In the genomic region with DNA sequence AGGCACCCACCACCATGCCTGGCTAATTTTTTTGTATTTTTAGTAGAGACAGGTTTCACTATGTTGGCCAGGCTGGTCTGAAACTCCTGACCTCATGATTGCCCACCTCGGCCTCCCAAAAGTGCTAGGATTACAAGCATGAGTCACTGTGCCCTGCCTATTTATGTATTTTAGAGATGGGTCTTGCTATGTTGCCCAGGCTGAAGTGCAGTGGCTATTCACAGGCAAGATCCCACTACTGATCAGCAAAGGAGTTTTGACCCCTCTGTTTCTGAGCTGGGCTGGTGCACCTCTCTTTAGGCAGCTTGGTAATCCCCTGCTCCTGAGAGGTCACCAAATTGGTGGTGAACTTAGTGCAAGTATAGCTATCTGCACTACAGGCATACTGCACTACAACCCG, we compare ENCODE assay signal across 26 cellular contexts. TPM values are rescaled to one million over a fixed set of nuclear protein-coding genes. Genes with fewer than 3 reads are reported as not detected.
"Had no signal": no experiment of that assay in that cellular context is flagged by ENCODE, and none has a peak within 500 bp of the region (broad histone marks: within the 10 kb centered on the region; RNA-seq: fewer than 3 reads in every experiment).

No MANE protein-coding gene starts in this region.

- ATAC-seq: Panc1, PC-3, T-cell had no signal

- H3K4me3 ChIP-seq: MG63 had no signal

- H3K9me3 Mint-ChIP-seq: IgD-negative memory B cell, T-cell had no signal

- H3K9ac ChIP-seq: SK-N-SH had no signal

- H3K9me2 ChIP-seq: SK-N-SH had no signal

- H3K27ac Mint-ChIP-seq: IgD-negative memory B cell, T-cell had no signal

- H3K4me2 ChIP-seq: SK-N-SH had no signal

- DNase-seq: KBM-7; MG63; NCI-H1092; NCI-H1105 treated with DMSO at 0.1 percent for 48 hours; NCI-H1417 treated with DMSO at 0.1 percent for 48 hours; NCI-H146; NCI-H1694 treated with DMSO at 0.1 percent for 48 hours; NCI-H1930; NCI-H2081; NCI-H2107; NCI-H2227 treated with DMSO at 0.1 percent for 48 hours; NCI-H524 treated with DMSO at 0.1 percent for 48 hours; NCI-H69; NCI-H774; NK-92 treated with Interleukin-12 subunit alpha and Interleukin-12 subunit beta, amount 100 ng/mL, for 24 hours; PC-3; SHP77; SK-N-SH; SW 1271; T-cell had no signal

- H3K9me3 ChIP-seq: MG63, SK-N-SH had no signal

- H3K36me3 Mint-ChIP-seq: IgD-negative memory B cell, T-cell had no signal

- H3K27ac ChIP-seq: RWPE1 had no signal

- H3K27me3 ChIP-seq: MG63 had no signal

- H3K4me3 Mint-ChIP-seq: T-cell had no signal

RNA-seq across cellular contexts. Expression of gene CLDN3, which starts 37.7 kb away (rescaled TPM):
- total RNA-seq: HT1080, OCI-LY7, SK-MEL-5 had no signal
- polyA plus RNA-seq: IgD-negative memory B cell had no signal
